1 cellular context compared by ENCODE assay signal in genomic region chr1:27032119-27032461, GRCh38.
TF ChIP-seq lines count a peak whose summit lies in the region.

No MANE protein-coding gene starts in this region.

TF ChIP-seq in K562, 482 proteins besides CTCF, POLR2A, EP300 and RAD21 (continued from another document and continues in another):
- TF ChIP-seq FUS (optimal IDR thresholded peaks at IDR 0.05; ENCODE audit: low read depth, low read length) (no peak), CHD4 (IDR thresholded peaks at IDR 0.05; ENCODE audit: insufficient read depth, insufficient replicate concordance, low read depth, low read length, poor library complexity, severe bottlenecking) (peak; percentile 81), ZNF518B (CRISPR knock-in tag; IDR thresholded peaks at IDR 0.05) (no peak), MBD1 (CRISPR knock-in tag; IDR thresholded peaks at IDR 0.05) (no peak), HES1 (IDR thresholded peaks at IDR 0.05; ENCODE audit: low read depth) (no peak), TOE1 (IDR thresholded peaks at IDR 0.05; ENCODE audit: borderline replicate concordance) (no peak), TOE1 (CRISPR knock-in tag; IDR thresholded peaks at IDR 0.05; ENCODE audit: borderline replicate concordance, low read depth) (no peak), BCOR (IDR thresholded peaks at IDR 0.05) (peak; percentile 96), PHTF2 (CRISPR knock-in tag; IDR thresholded peaks at IDR 0.05) (no peak), CBFA2T3 (IDR thresholded peaks at IDR 0.05) (no peak), PATZ1 (CRISPR knock-in tag; IDR thresholded peaks at IDR 0.05; ENCODE audit: borderline replicate concordance) (no peak), MAFG (tag; conservative IDR thresholded peaks at IDR 0.05) (no peak), KLF6 (CRISPR knock-in tag; IDR thresholded peaks at IDR 0.05; ENCODE audit: borderline replicate concordance) (no peak), IFI16 (CRISPR knock-in tag; IDR thresholded peaks at IDR 0.05) (no peak), GTF2A2 (tag; IDR thresholded peaks at IDR 0.05) (no peak), SMARCA5 (IDR thresholded peaks at IDR 0.05) (peak; percentile 68; the same call in 1 of the 2 replicates), RCOR1 (IDR thresholded peaks at IDR 0.05; ENCODE audit: borderline replicate concordance in 1 of 2, low read depth in 2 of 2, low read length in 2 of 2) (peak in 1 of 2 experiments; percentile 63; a peak in 2 of 4 replicates), HMG20B (CRISPR knock-in tag; IDR thresholded peaks at IDR 0.05) (no peak), ZBED1 (IDR thresholded peaks at IDR 0.05) (no peak), PRDM10 (IDR thresholded peaks at IDR 0.05; ENCODE audit: partially characterized antibody) (no peak), ZNF668 (CRISPR knock-in tag; IDR thresholded peaks at IDR 0.05) (no peak), KLF1 (tag; IDR thresholded peaks at IDR 0.05) (no peak), SAFB2 (IDR thresholded peaks at IDR 0.05; ENCODE audit: borderline replicate concordance, low read depth, low read length, severe bottlenecking) (no peak), ZBTB11 (CRISPR knock-in tag; IDR thresholded peaks at IDR 0.05) (no peak), KDM1A (IDR thresholded peaks at IDR 0.05) (peak; percentile 62 to 81), DMBX1 (CRISPR knock-in tag; IDR thresholded peaks at IDR 0.05; ENCODE audit: borderline replicate concordance) (no peak), MTA3 (IDR thresholded peaks at IDR 0.05; ENCODE audit: borderline replicate concordance) (no peak), CEBPZ (IDR thresholded peaks at IDR 0.05; ENCODE audit: borderline replicate concordance, low read depth, low read length) (no peak), CREM (IDR thresholded peaks at IDR 0.05; ENCODE audit: low read depth) (no peak), BCLAF1 (IDR thresholded peaks at IDR 0.05; ENCODE audit: borderline replicate concordance in 1 of 2, control insufficient read depth in 1 of 2, low read depth in 2 of 2, low read length in 1 of 2) (no peak), KAT7 (CRISPR knock-in tag; IDR thresholded peaks at IDR 0.05; ENCODE audit: borderline replicate concordance) (no peak), SMARCB1 (IDR thresholded peaks at IDR 0.05; ENCODE audit: insufficient read length, low read depth) (no peak), EHMT2 (IDR thresholded peaks at IDR 0.05) (no peak), RBM25 (IDR thresholded peaks at IDR 0.05; ENCODE audit: low read depth, low read length, severe bottlenecking) (peak; percentile 87), ZNF239 (CRISPR knock-in tag; IDR thresholded peaks at IDR 0.05) (no peak), GATAD2A (IDR thresholded peaks at IDR 0.05) (no peak), GABPA (tag; conservative IDR thresholded peaks at IDR 0.05; ENCODE audit: low read depth) (no peak), PTBP1 (IDR thresholded peaks at IDR 0.05; ENCODE audit: low read depth, low read length) (0 out of 2 replicates have a peak, but pooled peaks have one; percentile 20)
